Comparison of ENCODE assay signal across 17 cellular contexts in the genomic region with DNA sequence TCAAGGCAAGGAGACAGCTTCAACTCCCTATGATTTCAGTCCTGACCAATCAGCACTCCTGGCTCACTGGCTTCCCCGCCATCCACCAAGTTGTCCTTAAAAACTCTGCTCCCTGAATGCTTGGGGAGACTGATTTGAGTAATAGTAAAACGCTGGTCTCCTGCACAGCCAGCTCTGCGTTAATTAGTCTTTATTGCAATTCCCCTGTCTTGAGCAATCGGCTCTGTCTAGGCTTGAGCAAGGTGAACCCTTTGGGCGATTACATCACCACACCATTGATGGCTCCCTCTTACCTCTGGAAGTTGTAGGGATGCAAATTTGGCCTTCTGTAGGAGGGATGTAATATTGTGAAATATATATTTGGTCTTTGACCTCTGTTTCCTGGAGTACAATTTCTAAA. TPM values are rescaled to one million over a fixed set of nuclear protein-coding genes. Genes with fewer than 3 reads are reported as not detected.
DNase-seq lines count a peak whose midpoint lies in the region; ATAC-seq, FAIRE-seq and TF ChIP-seq lines count a peak whose summit lies in the region.
"Had no signal": no experiment of that assay in that cellular context is flagged by ENCODE, and none has a peak within 500 bp of the region (broad histone marks: within the 10 kb centered on the region; RNA-seq: fewer than 3 reads in every experiment).

No MANE protein-coding gene starts in this region.

- TF ChIP-seq CTCF in NB4 (IDR thresholded peaks at IDR 0.05; ENCODE audit: low read depth, low read length) = no peak
- TF ChIP-seq CTCF in GM12878 (IDR thresholded peaks at IDR 0.05 in 2 of 3, conservative IDR thresholded peaks at IDR 0.05 in 1 of 3; ENCODE audit: control insufficient read depth in 2 of 3, extremely low read depth in 1 of 3, insufficient read depth in 1 of 3, low read depth in 3 of 3, low read length in 3 of 3) = no peak

- no peak for TF ChIP-seq RAD21 in GM12878 (IDR thresholded peaks at IDR 0.05; ENCODE audit: insufficient read depth, low read depth, low read length)

- peak overlapping the region; percentile 62 for H3K27ac ChIP-seq in GM12878 (ENCODE audit: control insufficient read depth, insufficient read depth)
- H3K27ac ChIP-seq: thyroid gland had no signal

- H2AFZ ChIP-seq in GM12878 (ENCODE audit: control insufficient read depth, low read depth, low read length) = no peak overlapping the region

- no peaks in the 10 kb centered on the region; a peak in 2 of 4 replicates for H3K36me3 ChIP-seq in GM12878 (ENCODE audit: control insufficient read depth in 2 of 2, insufficient read depth in 2 of 2, low read length in 1 of 2)
- H3K36me3 ChIP-seq: thyroid gland had no signal

- SMC1A ChIA-PET in GM12878 (lab: Charles Lee; ENCODE audit: uncharacterized antibody, unreplicated experiment) = interaction anchor here (1.0 to 3.9 kb wide), 7 partner anchors 13 to 135 kb away, joined by 3 to 19 read pairs (median 3); a partner anchor contains a TSS

- H3K4me3 ChIP-seq in NB4 (ENCODE audit: low read depth, low read length) = no peak overlapping the region
- peak overlapping the region; percentile 19; the same call in 1 of the 2 replicates for H3K4me3 ChIP-seq in GM12878
- H3K4me3 ChIP-seq: thyroid gland had no signal

- H3K36me3 Mint-ChIP-seq in activated CD4-positive, alpha-beta T cell treated with anti-CD3 and anti-CD28 coated beads, Interleukin-2, amount 10 ng/mL, durations not matched to agents 7 days and 5 days (ENCODE audit: low read depth) = no peaks in the 10 kb centered on the region

- TF ChIP-seq POLR2A in NB4 (IDR thresholded peaks at IDR 0.05; ENCODE audit: extremely low read depth, insufficient read length) (no peak), GM12878 (IDR thresholded peaks at IDR 0.05; ENCODE audit: low read depth, low read length) (no peak)

- intact Hi-C loops in GM12878 (cut with micrococcal nuclease; ENCODE audit: unreplicated experiment) = loop anchor here (5.0 kb wide), 1 partner anchor 189 kb away; a partner anchor contains a TSS

- H3K4me2 ChIP-seq in GM12878 (ENCODE audit: control insufficient read depth, insufficient read depth) = peak overlapping the region; percentile 51

- CTCF ChIA-PET in activated CD4-positive, alpha-beta T cell treated with anti-CD3 and anti-CD28 coated beads, Interleukin-2, amount 10 ng/mL, durations not matched to agents 7 days and 5 days (lab: Charles Lee) = interaction anchor here (0.7 to 2.7 kb wide), 3 partner anchors 17 to 833 kb away, joined by 3 to 13 read pairs (median 3); a partner anchor contains a TSS
- CTCF ChIA-PET in GM12878 (lab: Yijun Ruan, JAX) = interaction anchor here (0.9 to 3.2 kb wide), 4 partner anchors 12 to 135 kb away, joined by 3 to 15 read pairs (median 4); no protein-coding TSS in a partner anchor

- RAD21 ChIA-PET in GM12878 (lab: Charles Lee; ENCODE audit: unreplicated experiment) = interaction anchor here (0.7 to 0.8 kb wide), 2 partner anchors 135 to 920 kb away, joined by 3 to 5 read pairs; no protein-coding TSS in a partner anchor

- H3K79me2 ChIP-seq in GM12878 (ENCODE audit: control insufficient read depth, insufficient read depth, low read length) = peaks cover 42% of the 10 kb centered on the region

- no peak for FAIRE-seq in GM12878 (lab: Jason Lieb, UNC)

- H3K4me1 ChIP-seq in GM12878 (ENCODE audit: control insufficient read depth, insufficient read depth, low read length) = peaks cover 49% of the 10 kb centered on the region

- no peaks in the 10 kb centered on the region for H3K27me3 ChIP-seq in GM12878 (replicated peaks in 1 of 2; ENCODE audit: control insufficient read depth in 2 of 2, insufficient read depth in 2 of 2, low read length in 1 of 2)
- H3K27me3 ChIP-seq: thyroid gland had no signal

- in situ Hi-C loops in GM12878 (cut with MboI) = no loop called here

- TF ChIP-seq EP300 in GM12878 (IDR thresholded peaks at IDR 0.05; ENCODE audit: borderline replicate concordance in 1 of 2, control insufficient read depth in 1 of 2, low read depth in 2 of 2, low read length in 2 of 2) = no peak

- DNase-seq in activated CD4-positive, alpha-beta T cell treated with anti-CD3 and anti-CD28 coated beads, Interleukin-2, amount 10 ng/mL, durations not matched to agents 7 days and 5 days = no peak
- no peak for DNase-seq in activated CD4-positive, alpha-beta T cell treated with anti-CD3 and anti-CD28 coated beads for 48 hours
- peak; percentile 87 for DNase-seq in NB4 (ENCODE audit: low read depth)
- no peak for DNase-seq in GM12878 (ENCODE audit: low read depth, low spot score)
- DNase-seq in renal cortical epithelial cell (ENCODE audit: low read depth) = peak; percentile 72
- DNase-seq in activated CD4-positive, alpha-beta T cell treated with anti-CD3 and anti-CD28 coated beads for 1 hour = no peak
- DNase-seq: ACHN, cerebellar nuclear complex, Kasumi-1, NCI-H2227 treated with DMSO at 0.1 percent for 48 hours, thyroid gland had no signal

- no TSS peak for BruUV-seq in GM12878 (replicated peaks; lab: Mats Ljungman, UMichigan)

- H3K9ac ChIP-seq in GM12878 (ENCODE audit: control insufficient read depth, insufficient read depth, low read length) = no peak overlapping the region

- WGBS in GM12878 (ENCODE audit: insufficient coverage, insufficient replicate concordance, low lambda C conversion rate, missing lambda C conversion rate) = 58% methylated on average over 5 of the region's 5 CpGs

- ATAC-seq in GM12878 (no peak), HG03196 (IDR thresholded peaks at IDR 0.05; ENCODE audit: unreplicated experiment) (no peak), GM19463 (IDR thresholded peaks at IDR 0.05; ENCODE audit: unreplicated experiment) (no peak)
- ATAC-seq: activated CD4-positive, CD25-positive, alpha-beta regulatory T cell treated with anti-CD3 and anti-CD28 coated beads, Interleukin-2, amount 50 U/mL, for 24 hours; Right ventricle myocardium inferior had no signal

- POLR2A ChIA-PET in activated CD4-positive, alpha-beta T cell treated with anti-CD3 and anti-CD28 coated beads, Interleukin-2, amount 10 ng/mL, durations not matched to agents 7 days and 5 days (lab: Charles Lee) = no interaction called here
- POLR2A ChIA-PET in GM12878 (lab: Charles Lee) = interaction anchor here (0.5 to 6.8 kb wide), 5 partner anchors 10 to 113 kb away, joined by 3 to 74 read pairs (median 4); a partner anchor contains a TSS

- peaks cover 69% of the 10 kb centered on the region for H3K4me1 Mint-ChIP-seq in activated CD4-positive, alpha-beta T cell treated with anti-CD3 and anti-CD28 coated beads, Interleukin-2, amount 10 ng/mL, durations not matched to agents 7 days and 5 days

- H3K27ac Mint-ChIP-seq in activated CD4-positive, alpha-beta T cell treated with anti-CD3 and anti-CD28 coated beads, Interleukin-2, amount 10 ng/mL, durations not matched to agents 7 days and 5 days = peak overlapping the region; percentile 94

- H3K9me3 ChIP-seq in GM12878 (replicated peaks; ENCODE audit: control insufficient read depth, insufficient read depth, low read length) = no peaks in the 10 kb centered on the region
- H3K9me3 ChIP-seq: thyroid gland had no signal

- H3K9me3 Mint-ChIP-seq in activated CD4-positive, alpha-beta T cell treated with anti-CD3 and anti-CD28 coated beads, Interleukin-2, amount 10 ng/mL, durations not matched to agents 7 days and 5 days = no peaks in the 10 kb centered on the region

- peak overlapping the region; percentile 12 for H3K4me3 Mint-ChIP-seq in activated CD4-positive, alpha-beta T cell treated with anti-CD3 and anti-CD28 coated beads, Interleukin-2, amount 10 ng/mL, durations not matched to agents 7 days and 5 days

- no peaks in the 10 kb centered on the region for H4K20me1 ChIP-seq in GM12878 (ENCODE audit: control insufficient read depth, insufficient read depth)

- no peaks in the 10 kb centered on the region for H3K27me3 Mint-ChIP-seq in activated CD4-positive, alpha-beta T cell treated with anti-CD3 and anti-CD28 coated beads, Interleukin-2, amount 10 ng/mL, durations not matched to agents 7 days and 5 days

RNA-seq across cellular contexts. Expression of a gene that starts 2.9 kb away (rescaled TPM):
- under 1 TPM; 0.75 to 0.77 TPM for total RNA-seq in activated CD4-positive, alpha-beta T cell treated with anti-CD3 and anti-CD28 coated beads, Interleukin-2, amount 10 ng/mL, durations not matched to agents 7 days and 5 days
- total RNA-seq in GM12878 (2013; cell fraction: nucleolus; rRNA removed) = 24.3 and 24.7 TPM in 2 replicates
- 0.98 and 1.2 TPM in 2 replicates for total RNA-seq in GM12878 (2014; rRNA removed)
- total RNA-seq in GM12878 (2014; rRNA removed; fragmentation: Illumina TruSeq; extraction: Trizol) = 1.7 and 2.4 TPM in 2 replicates
- 4.1 and 4.7 TPM in 2 replicates for total RNA-seq in GM12878 (2021)
- 1.2 TPM for polyA plus RNA-seq in GM12878 (2011; ENCODE audit: low read depth)
- polyA plus RNA-seq in GM12878 (2011; rRNA removed) = 1.1 and 1.5 TPM in 2 replicates
- polyA plus RNA-seq in GM12878 (2011; cell fraction: cytosol; rRNA removed) = 1.2 and 1.3 TPM in 2 replicates
- polyA plus RNA-seq in GM12878 (2011; cell fraction: nucleus; rRNA removed) = 18.8 and 22.0 TPM in 2 replicates
- 3.3 and 4.3 TPM in 2 replicates for polyA plus RNA-seq in GM12878 (2012)
- polyA plus RNA-seq in GM12878 (2014; fragmentation: Illumina TruSeq; extraction: Trizol) = 0.95 and 1.7 TPM in 2 replicates
- polyA plus RNA-seq in GM12878 (2014; fragmentation: Nextera tagmentation; extraction: Ambion mirVana) = under 1 TPM; 0.35 to 0.74 TPM
- polyA plus RNA-seq in GM12878 (2014; rRNA removed) = 3.2 and 3.3 TPM in 2 replicates
- polyA plus RNA-seq in GM12878 (2016; fragmentation: Nextera tagmentation; extraction: Ambion mirVana) = 1 to 10 TPM; 1.5 to 1.6 TPM
- 5.6 and 11.2 TPM in 2 replicates for polyA minus RNA-seq in GM12878 (2011; rRNA and poly(A)+ RNA removed)
- not detected in 2 replicates for polyA minus RNA-seq in GM12878 (2011; cell fraction: cytosol; rRNA and poly(A)+ RNA removed)
- 9.8 and 16.2 TPM in 2 replicates for polyA minus RNA-seq in GM12878 (2011; cell fraction: nucleus; rRNA and poly(A)+ RNA removed)
- total RNA-seq in renal cortical epithelial cell = 1.4 and 3.0 TPM in 2 replicates
- total RNA-seq: myocyte, Right ventricle myocardium inferior, sciatic nerve, thyroid gland had no signal

RNA-seq across cellular contexts. Expression of a gene that starts 3.7 kb away (rescaled TPM):
- total RNA-seq in activated CD4-positive, alpha-beta T cell treated with anti-CD3 and anti-CD28 coated beads, Interleukin-2, amount 10 ng/mL, durations not matched to agents 7 days and 5 days = 10 to 100 TPM; 12.7 to 13.4 TPM
- total RNA-seq in GM12878 (2013; cell fraction: nucleolus; rRNA removed) = 108 and 124 TPM in 2 replicates
- 211 and 238 TPM in 2 replicates for total RNA-seq in GM12878 (2014; rRNA removed)
- 132 and 157 TPM in 2 replicates for total RNA-seq in GM12878 (2014; rRNA removed; fragmentation: Illumina TruSeq; extraction: Trizol)
- 200 and 218 TPM in 2 replicates for total RNA-seq in GM12878 (2021)
- 170 TPM for polyA plus RNA-seq in GM12878 (2011; ENCODE audit: low read depth)
- polyA plus RNA-seq in GM12878 (2011; rRNA removed) = 37.4 and 65.2 TPM in 2 replicates
- 96.6 and 144 TPM in 2 replicates for polyA plus RNA-seq in GM12878 (2011; cell fraction: cytosol; rRNA removed)
- 140 and 154 TPM in 2 replicates for polyA plus RNA-seq in GM12878 (2011; cell fraction: nucleus; rRNA removed)
- polyA plus RNA-seq in GM12878 (2012) = 253 and 361 TPM in 2 replicates
- polyA plus RNA-seq in GM12878 (2014; fragmentation: Illumina TruSeq; extraction: Trizol) = 44.1 and 147 TPM in 2 replicates
- polyA plus RNA-seq in GM12878 (2014; fragmentation: Nextera tagmentation; extraction: Ambion mirVana) = 10 to 100 TPM; 19.3 to 56.9 TPM
- polyA plus RNA-seq in GM12878 (2014; rRNA removed) = 291 and 321 TPM in 2 replicates
- 100 to 1,000 TPM; 369 to 406 TPM for polyA plus RNA-seq in GM12878 (2016; fragmentation: Nextera tagmentation; extraction: Ambion mirVana)
- 43.4 and 79.0 TPM in 2 replicates for polyA minus RNA-seq in GM12878 (2011; rRNA and poly(A)+ RNA removed)
- 21.8 and 23.1 TPM in 2 replicates for polyA minus RNA-seq in GM12878 (2011; cell fraction: cytosol; rRNA and poly(A)+ RNA removed)
- polyA minus RNA-seq in GM12878 (2011; cell fraction: nucleus; rRNA and poly(A)+ RNA removed) = 58.2 and 93.9 TPM in 2 replicates
- total RNA-seq in renal cortical epithelial cell = not detected in 2 replicates

RNA-seq across cellular contexts. Expression of a gene that starts 8.9 kb away (rescaled TPM):
- 1 to 10 TPM; 3.3 to 3.4 TPM for total RNA-seq in activated CD4-positive, alpha-beta T cell treated with anti-CD3 and anti-CD28 coated beads, Interleukin-2, amount 10 ng/mL, durations not matched to agents 7 days and 5 days
- total RNA-seq in GM12878 (2013; cell fraction: nucleolus; rRNA removed) = 3.5 and 4.4 TPM in 2 replicates
- total RNA-seq in GM12878 (2014; rRNA removed) (3.0 and 3.8 TPM in 2 replicates), GM12878 (2014; rRNA removed; fragmentation: Illumina TruSeq; extraction: Trizol) (1.7 and 2.0 TPM in 2 replicates), GM12878 (2021) (6.0 and 6.5 TPM in 2 replicates), renal cortical epithelial cell (0.52 and 2.8 TPM in 2 replicates)
- 1.4 TPM for polyA plus RNA-seq in GM12878 (2011; ENCODE audit: low read depth)
- polyA plus RNA-seq in GM12878 (2011; rRNA removed) (0.59 and 1.1 TPM in 2 replicates), GM12878 (2014; fragmentation: Illumina TruSeq; extraction: Trizol) (0.78 and 1.4 TPM in 2 replicates), GM12878 (2014; fragmentation: Nextera tagmentation; extraction: Ambion mirVana) (under 1 TPM; 0.14 to 0.58 TPM), GM12878 (2014; rRNA removed) (4.7 and 5.1 TPM in 2 replicates), GM12878 (2016; fragmentation: Nextera tagmentation; extraction: Ambion mirVana) (1 to 10 TPM; 6.2 to 8.1 TPM)
- polyA plus RNA-seq in GM12878 (2011; cell fraction: cytosol; rRNA removed) = 1.3 and 2.2 TPM in 2 replicates
- 3.4 and 4.5 TPM in 2 replicates for polyA plus RNA-seq in GM12878 (2011; cell fraction: nucleus; rRNA removed)
- 3.8 and 5.2 TPM in 2 replicates for polyA plus RNA-seq in GM12878 (2012)
- 0.95 and 1.9 TPM in 2 replicates for polyA minus RNA-seq in GM12878 (2011; rRNA and poly(A)+ RNA removed)
- 0.73 and 1.1 TPM in 2 replicates for polyA minus RNA-seq in GM12878 (2011; cell fraction: cytosol; rRNA and poly(A)+ RNA removed)
- polyA minus RNA-seq in GM12878 (2011; cell fraction: nucleus; rRNA and poly(A)+ RNA removed) = 3.4 and 6.2 TPM in 2 replicates

RNA-seq across cellular contexts. Expression of a gene that starts 17.9 kb away (rescaled TPM):
- total RNA-seq in activated CD4-positive, alpha-beta T cell treated with anti-CD3 and anti-CD28 coated beads, Interleukin-2, amount 10 ng/mL, durations not matched to agents 7 days and 5 days = 1 to 10 TPM; 5.5 to 7.2 TPM
- total RNA-seq in GM12878 (2013; cell fraction: nucleolus; rRNA removed) = 8.9 and 9.5 TPM in 2 replicates
- total RNA-seq in GM12878 (2014; rRNA removed) = 5.1 and 8.1 TPM in 2 replicates
- total RNA-seq in GM12878 (2014; rRNA removed; fragmentation: Illumina TruSeq; extraction: Trizol) = 6.3 and 8.1 TPM in 2 replicates
- total RNA-seq in GM12878 (2021) = 4.1 and 5.6 TPM in 2 replicates
- 8.4 TPM for polyA plus RNA-seq in GM12878 (2011; ENCODE audit: low read depth)
- polyA plus RNA-seq in GM12878 (2011; rRNA removed) = 5.3 and 6.0 TPM in 2 replicates
- 2.9 and 3.7 TPM in 2 replicates for polyA plus RNA-seq in GM12878 (2011; cell fraction: cytosol; rRNA removed)
- polyA plus RNA-seq in GM12878 (2011; cell fraction: nucleus; rRNA removed) = 3.2 and 4.8 TPM in 2 replicates
- 7.6 and 8.6 TPM in 2 replicates for polyA plus RNA-seq in GM12878 (2012)
- polyA plus RNA-seq in GM12878 (2014; fragmentation: Illumina TruSeq; extraction: Trizol) = 6.1 and 9.8 TPM in 2 replicates
- polyA plus RNA-seq in GM12878 (2014; fragmentation: Nextera tagmentation; extraction: Ambion mirVana) = 1 to 10 TPM; 7.6 to 8.5 TPM
- polyA plus RNA-seq in GM12878 (2014; rRNA removed) = 7.1 and 7.2 TPM in 2 replicates
- polyA plus RNA-seq in GM12878 (2016; fragmentation: Nextera tagmentation; extraction: Ambion mirVana) = 1 to 10 TPM; 7.0 to 7.4 TPM
- polyA minus RNA-seq in GM12878 (2011; rRNA and poly(A)+ RNA removed) = 2.2 and 2.6 TPM in 2 replicates
- not detected in 2 replicates for polyA minus RNA-seq in GM12878 (2011; cell fraction: cytosol; rRNA and poly(A)+ RNA removed)
- polyA minus RNA-seq in GM12878 (2011; cell fraction: nucleus; rRNA and poly(A)+ RNA removed) = 2.3 and 3.4 TPM in 2 replicates
- total RNA-seq in renal cortical epithelial cell = 6.6 and 6.9 TPM in 2 replicates

RNA-seq across cellular contexts. Expression of a gene that starts 44.4 kb away (rescaled TPM):
- total RNA-seq in activated CD4-positive, alpha-beta T cell treated with anti-CD3 and anti-CD28 coated beads, Interleukin-2, amount 10 ng/mL, durations not matched to agents 7 days and 5 days = 10 to 100 TPM; 87.0 to 96.0 TPM
- 42.6 and 50.2 TPM in 2 replicates for total RNA-seq in GM12878 (2013; cell fraction: nucleolus; rRNA removed)
- 49.9 and 55.2 TPM in 2 replicates for total RNA-seq in GM12878 (2014; rRNA removed)
- total RNA-seq in GM12878 (2014; rRNA removed; fragmentation: Illumina TruSeq; extraction: Trizol) = 57.6 and 58.4 TPM in 2 replicates
- total RNA-seq in GM12878 (2021) = 60.5 and 71.1 TPM in 2 replicates
- polyA plus RNA-seq in GM12878 (2011; ENCODE audit: low read depth) = 70.0 TPM
- polyA plus RNA-seq in GM12878 (2011; rRNA removed) = 143 and 198 TPM in 2 replicates
- 55.0 and 60.8 TPM in 2 replicates for polyA plus RNA-seq in GM12878 (2011; cell fraction: cytosol; rRNA removed)
- polyA plus RNA-seq in GM12878 (2011; cell fraction: nucleus; rRNA removed) = 32.5 and 35.7 TPM in 2 replicates
- 95.1 and 144 TPM in 2 replicates for polyA plus RNA-seq in GM12878 (2012)
- 105 and 125 TPM in 2 replicates for polyA plus RNA-seq in GM12878 (2014; fragmentation: Illumina TruSeq; extraction: Trizol)
- polyA plus RNA-seq in GM12878 (2014; fragmentation: Nextera tagmentation; extraction: Ambion mirVana) = 100 to 1,000 TPM; 100 to 113 TPM
- polyA plus RNA-seq in GM12878 (2014; rRNA removed) = 51.8 and 67.3 TPM in 2 replicates
- polyA plus RNA-seq in GM12878 (2016; fragmentation: Nextera tagmentation; extraction: Ambion mirVana) = 100 to 1,000 TPM; 153 to 154 TPM
- 35.6 and 57.1 TPM in 2 replicates for polyA minus RNA-seq in GM12878 (2011; rRNA and poly(A)+ RNA removed)
- polyA minus RNA-seq in GM12878 (2011; cell fraction: cytosol; rRNA and poly(A)+ RNA removed) = 26.6 and 28.4 TPM in 2 replicates
- polyA minus RNA-seq in GM12878 (2011; cell fraction: nucleus; rRNA and poly(A)+ RNA removed) = 12.2 and 16.5 TPM in 2 replicates
- 62.3 and 110 TPM in 2 replicates for total RNA-seq in renal cortical epithelial cell

Comparison
In these comparisons a context has a peak if more than half of its experiments do, and no peak if none do; other contexts are left out.
1. DNase-seq: peak in NB4 (single experiment) and renal cortical epithelial cell (single experiment); none in activated CD4-positive, alpha-beta T cell treated with anti-CD3 and anti-CD28 coated beads, Interleukin-2, amount 10 ng/mL, durations not matched to agents 7 days and 5 days (single experiment), activated CD4-positive, alpha-beta T cell treated with anti-CD3 and anti-CD28 coated beads for 48 hours (single experiment), GM12878 (single experiment) and activated CD4-positive, alpha-beta T cell treated with anti-CD3 and anti-CD28 coated beads for 1 hour (single experiment).
2. RNA of a gene that starts 3.7 kb away (total RNA-seq): 108 to 238 TPM in GM12878 and 12.7 to 13.4 TPM in activated CD4-positive, alpha-beta T cell treated with anti-CD3 and anti-CD28 coated beads, Interleukin-2, amount 10 ng/mL, durations not matched to agents 7 days and 5 days; not detected in renal cortical epithelial cell; every median in the first group is over 10 times any median in the second.